1 cellular context compared by ENCODE assay signal in genomic region chr11:99117603-99118002, GRCh38.
TF ChIP-seq lines count a peak whose summit lies in the region.

No MANE protein-coding gene starts in this region.

TF ChIP-seq in GM23338, 12 proteins besides CTCF, POLR2A, EP300 and RAD21 (continued from another document):
- peak; percentile 88 for TF ChIP-seq ZNF462 (CRISPR knock-in tag; IDR thresholded peaks at IDR 0.05)
TF ChIP-seq in GM23338: peak in this region for 1.
